12 cellular contexts compared by ENCODE assay signal in the genomic region with DNA sequence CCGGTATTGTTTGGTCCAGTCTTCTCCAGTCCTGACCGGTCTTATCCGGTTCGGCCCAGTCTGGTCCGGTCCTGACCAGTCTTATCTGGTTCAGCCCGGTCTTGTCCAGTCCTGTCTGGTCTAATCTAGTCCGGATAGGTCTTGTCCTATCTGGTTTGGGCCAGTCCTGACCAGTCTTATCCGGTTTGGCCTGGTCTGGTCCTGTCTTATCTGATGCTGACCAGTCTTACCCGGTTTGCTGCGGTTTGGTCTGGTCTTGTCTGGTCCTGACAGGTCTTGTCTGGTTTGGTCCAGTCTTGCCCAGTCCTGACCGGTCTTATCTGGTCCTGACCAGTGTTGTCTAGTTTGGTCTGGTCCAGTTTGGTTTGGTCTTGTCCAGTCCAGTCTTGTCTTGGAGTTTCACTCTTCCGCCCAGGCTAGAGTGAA. TPM values are rescaled to one million over a fixed set of nuclear protein-coding genes. Genes with fewer than 3 reads are reported as not detected.
DNase-seq lines count a peak whose midpoint lies in the region; ATAC-seq, FAIRE-seq and TF ChIP-seq lines count a peak whose summit lies in the region.
"Had no signal": no experiment of that assay in that cellular context is flagged by ENCODE, and none has a peak within 500 bp of the region (broad histone marks: within the 10 kb centered on the region; RNA-seq: fewer than 3 reads in every experiment).

No MANE protein-coding gene starts in this region.

- H3K27ac ChIP-seq in A673 (ENCODE audit: low read depth, low read length, poor library complexity, severe bottlenecking), result peak overlapping the region; percentile 57
- peak overlapping the region; percentile 25; the same call in 1 of the 2 replicates for H3K27ac ChIP-seq in GM12878 (ENCODE audit: control insufficient read depth, insufficient read depth)
- H3K27ac ChIP-seq in right lobe of liver, result no peak overlapping the region
- H3K27ac ChIP-seq in OCI-LY7 (ENCODE audit: low read depth, low read length, poor library complexity, severe bottlenecking), result no peak overlapping the region
- H3K27ac ChIP-seq: left ventricle myocardium inferior, psoas muscle, tibial nerve had no signal

- H3K79me2 ChIP-seq in GM12878 (ENCODE audit: control insufficient read depth, insufficient read depth, low read length), result peaks cover 2% of the 10 kb centered on the region; the same call in 1 of the 2 replicates
- H3K79me2 ChIP-seq in OCI-LY7 (ENCODE audit: insufficient read depth, low read depth, low read length), result peaks cover 15% of the 10 kb centered on the region; the same call in 1 of the 2 replicates

- intact Hi-C loops in A673 (cut with micrococcal nuclease; ENCODE audit: unreplicated experiment) (no loop called here), GM12878 (cut with micrococcal nuclease; ENCODE audit: unreplicated experiment) (no loop called here), right lobe of liver (cut with DNase I) (no loop called here), OCI-LY7 (cut with micrococcal nuclease; ENCODE audit: unreplicated experiment) (no loop called here)

- DNase-seq in A673 (ENCODE audit: low spot score) (no peak), GM12891 (ENCODE audit: insufficient read length, low spot score) (no peak), GM12878 (ENCODE audit: low read depth, low spot score) (no peak), right lobe of liver (no peak), NCI-H524 (lab: John Stamatoyannopoulos, UW) (no peak), OCI-LY7 (ENCODE audit: low spot score) (no peak)
- DNase-seq in central memory CD4-positive, alpha-beta T cell, result no peak
- DNase-seq: left ventricle myocardium inferior, psoas muscle, SW 1271 had no signal

- in situ Hi-C loops in GM12878 (cut with MboI), result no loop called here

- 97% methylated on average over 12 of the region's 12 CpGs for WGBS in GM12878 (ENCODE audit: insufficient coverage, insufficient replicate concordance, low lambda C conversion rate, missing lambda C conversion rate)
- WGBS in right lobe of liver (ENCODE audit: insufficient coverage, low coverage, low lambda C conversion rate, missing lambda C conversion rate), result 88% methylated on average over 6 of the region's 12 CpGs

- H3K4me3 ChIP-seq in A673 (ENCODE audit: low read depth, low read length, poor library complexity, severe bottlenecking), result no peak overlapping the region
- H3K4me3 ChIP-seq in GM12878, result no peak overlapping the region
- no peak overlapping the region for H3K4me3 ChIP-seq in right lobe of liver
- no peak overlapping the region for H3K4me3 ChIP-seq in OCI-LY7 (ENCODE audit: low read depth, low read length, poor library complexity, severe bottlenecking)
- H3K4me3 ChIP-seq: left ventricle myocardium inferior, psoas muscle, tibial nerve had no signal

- ATAC-seq in GM12878 (peak; percentile 18; the same call in 1 of the 3 replicates), right lobe of liver (peak in 3 of 4 donors; percentile 11 to 56 (median 52)), GM21526 (IDR thresholded peaks at IDR 0.05; ENCODE audit: low FRiP score, unreplicated experiment) (no peak)

- H3K27me3 ChIP-seq in A673 (replicated peaks; ENCODE audit: insufficient read depth, low read depth, low read length, poor library complexity) (no peaks in the 10 kb centered on the region), GM12878 (replicated peaks in 1 of 2; ENCODE audit: control insufficient read depth in 2 of 2, insufficient read depth in 2 of 2, low read length in 1 of 2) (no peaks in the 10 kb centered on the region), right lobe of liver (no peaks in the 10 kb centered on the region)
- H3K27me3 ChIP-seq: tibial nerve had no signal

- POLR2A ChIA-PET in A673 (lab: Charles Lee; ENCODE audit: low non-redundant PET) (no interaction called here), GM12878 (lab: Charles Lee) (no interaction called here), OCI-LY7 (lab: Charles Lee) (interaction anchor here (0.6 to 1.0 kb wide), 2 partner anchors 21 to 69 kb away, joined by 3 to 4 read pairs; no protein-coding TSS in a partner anchor)

- SMC1A ChIA-PET in GM12878 (lab: Charles Lee; ENCODE audit: uncharacterized antibody, unreplicated experiment), result no interaction called here

- no peak for TF ChIP-seq RAD21 in GM12878 (IDR thresholded peaks at IDR 0.05; ENCODE audit: insufficient read depth, low read depth, low read length)

- TF ChIP-seq CTCF in A673 (conservative IDR thresholded peaks at IDR 0.05; ENCODE audit: low read depth, low read length) (no peak), GM12878 (IDR thresholded peaks at IDR 0.05 in 2 of 3, conservative IDR thresholded peaks at IDR 0.05 in 1 of 3; ENCODE audit: control insufficient read depth in 2 of 3, extremely low read depth in 1 of 3, insufficient read depth in 1 of 3, low read depth in 3 of 3, low read length in 3 of 3) (no peak), right lobe of liver (IDR thresholded peaks at IDR 0.05) (no peak), OCI-LY7 (conservative IDR thresholded peaks at IDR 0.05; ENCODE audit: low read length) (no peak)

- no peaks in the 10 kb centered on the region for H3K9me2 ChIP-seq in OCI-LY7 (ENCODE audit: insufficient read depth, low read length)

- no peaks in the 10 kb centered on the region; the same call in 1 of the 2 replicates for H4K20me1 ChIP-seq in GM12878 (ENCODE audit: control insufficient read depth, insufficient read depth)
- H4K20me1 ChIP-seq in OCI-LY7 (ENCODE audit: insufficient read depth, low read length), result no peaks in the 10 kb centered on the region

- H2AFZ ChIP-seq in GM12878 (ENCODE audit: control insufficient read depth, low read depth, low read length) (no peak overlapping the region), OCI-LY7 (ENCODE audit: low read length) (no peak overlapping the region)

- H3K4me1 ChIP-seq in A673 (ENCODE audit: insufficient read depth, low read length, poor library complexity, severe bottlenecking), result no peaks in the 10 kb centered on the region
- no peaks in the 10 kb centered on the region for H3K4me1 ChIP-seq in GM12878 (ENCODE audit: control insufficient read depth, insufficient read depth, low read length)
- no peaks in the 10 kb centered on the region for H3K4me1 ChIP-seq in right lobe of liver
- H3K4me1 ChIP-seq in OCI-LY7 (ENCODE audit: insufficient read depth, low read length, poor library complexity, severe bottlenecking), result no peaks in the 10 kb centered on the region
- H3K4me1 ChIP-seq: left ventricle myocardium inferior, psoas muscle, tibial nerve had no signal

- H3K36me3 ChIP-seq in A673 (ENCODE audit: insufficient read depth, low read length, poor library complexity, severe bottlenecking), result peaks cover 100% of the 10 kb centered on the region
- peaks cover 13 to 57% of the 10 kb centered on the region in 2 experiments for H3K36me3 ChIP-seq in GM12878 (ENCODE audit: control insufficient read depth in 2 of 2, insufficient read depth in 2 of 2, low read length in 1 of 2)
- H3K36me3 ChIP-seq in right lobe of liver, result peaks cover 0 to 89% (median 60%) of the 10 kb centered on the region in 4 donors
- H3K36me3 ChIP-seq in OCI-LY7 (ENCODE audit: insufficient read depth, low read length), result peaks cover 100% of the 10 kb centered on the region

- BruUV-seq in A673 (replicated peaks; lab: Mats Ljungman, UMichigan) (no TSS peak), GM12878 (replicated peaks; lab: Mats Ljungman, UMichigan) (no TSS peak), OCI-LY7 (replicated peaks; lab: Mats Ljungman, UMichigan) (no TSS peak)

- H3K9me3 ChIP-seq in A673 (ENCODE audit: low read depth, low read length, poor library complexity, severe bottlenecking) (no peaks in the 10 kb centered on the region), GM12878 (replicated peaks; ENCODE audit: control insufficient read depth, insufficient read depth, low read length) (no peaks in the 10 kb centered on the region), right lobe of liver (no peaks in the 10 kb centered on the region), OCI-LY7 (ENCODE audit: low read length) (no peaks in the 10 kb centered on the region)
- H3K9me3 ChIP-seq: left ventricle myocardium inferior, psoas muscle, tibial nerve had no signal

- FAIRE-seq in GM12891 (lab: Jason Lieb, UNC), result no peak
- FAIRE-seq in GM12878 (lab: Jason Lieb, UNC), result no peak

- H3K4me2 ChIP-seq in GM12878 (ENCODE audit: control insufficient read depth, insufficient read depth) (no peak overlapping the region), OCI-LY7 (ENCODE audit: low read length) (no peak overlapping the region)

- no peak for TF ChIP-seq EP300 in GM12878 (IDR thresholded peaks at IDR 0.05; ENCODE audit: borderline replicate concordance in 1 of 2, control insufficient read depth in 1 of 2, low read depth in 2 of 2, low read length in 2 of 2)

- RAD21 ChIA-PET in GM12878 (lab: Charles Lee; ENCODE audit: unreplicated experiment), result no interaction called here

- CTCF ChIA-PET in A673 (lab: Charles Lee), result no interaction called here
- CTCF ChIA-PET in GM12878 (lab: Yijun Ruan, JAX), result interaction anchor here (0.7 to 0.9 kb wide), 2 partner anchors 16 to 19 kb away, joined by 3 read pairs; no protein-coding TSS in a partner anchor
- CTCF ChIA-PET in OCI-LY7 (lab: Charles Lee; ENCODE audit: unreplicated experiment), result no interaction called here

- TF ChIP-seq POLR2A in GM12891 (IDR thresholded peaks at IDR 0.05; ENCODE audit: low read depth, low read length) (no peak; the same call in 1 of the 2 replicates), GM12878 (IDR thresholded peaks at IDR 0.05; ENCODE audit: low read depth, low read length) (peak; percentile 38; the same call in 1 of the 2 replicates), right lobe of liver (IDR thresholded peaks at IDR 0.05) (no peak)

- no peak overlapping the region for H3K9ac ChIP-seq in GM12878 (ENCODE audit: control insufficient read depth, insufficient read depth, low read length)

RNA-seq across cellular contexts. Expression of gene DHX9, which starts 30.1 kb away (rescaled TPM):
- total RNA-seq in A673 (2021) (374 and 384 TPM in 2 replicates), GM12878 (2014; rRNA removed) (165 and 178 TPM in 2 replicates), GM12878 (2014; rRNA removed; fragmentation: Illumina TruSeq; extraction: Trizol) (217 and 229 TPM in 2 replicates), GM12878 (2021) (227 and 235 TPM in 2 replicates), right lobe of liver (10 to 100 TPM; 32.6 to 51.0 (median 39.5) TPM), OCI-LY7 (2022) (251 and 271 TPM in 2 replicates)
- polyA plus RNA-seq in GM12891 (2012; ENCODE audit: low read depth, missing spikeins), result 107 TPM
- 252 and 256 TPM in 2 replicates for total RNA-seq in GM12878 (2013; cell fraction: nucleolus; rRNA removed)
- 87.0 TPM for polyA plus RNA-seq in GM12878 (2011; ENCODE audit: low read depth)
- polyA plus RNA-seq in GM12878 (2011; rRNA removed) (234 and 266 TPM in 2 replicates), GM12878 (2014; fragmentation: Illumina TruSeq; extraction: Trizol) (219 and 238 TPM in 2 replicates), GM12878 (2014; fragmentation: Nextera tagmentation; extraction: Ambion mirVana) (100 to 1,000 TPM in 1 of 2 experiments, 10 to 100 TPM in 1; 90.7 to 130 TPM), GM12878 (2014; rRNA removed) (188 and 189 TPM in 2 replicates), GM12878 (2016; fragmentation: Nextera tagmentation; extraction: Ambion mirVana) (100 to 1,000 TPM; 214 to 221 TPM)
- 145 and 170 TPM in 2 replicates for polyA plus RNA-seq in GM12878 (2011; cell fraction: cytosol; rRNA removed)
- 170 and 239 TPM in 2 replicates for polyA plus RNA-seq in GM12878 (2011; cell fraction: nucleus; rRNA removed)
- polyA plus RNA-seq in GM12878 (2012), result 81.9 and 103 TPM in 2 replicates
- 226 and 292 TPM in 2 replicates for polyA minus RNA-seq in GM12878 (2011; rRNA and poly(A)+ RNA removed)
- 67.4 and 116 TPM in 2 replicates for polyA minus RNA-seq in GM12878 (2011; cell fraction: cytosol; rRNA and poly(A)+ RNA removed)
- polyA minus RNA-seq in GM12878 (2011; cell fraction: nucleus; rRNA and poly(A)+ RNA removed), result 111 and 161 TPM in 2 replicates
- total RNA-seq in OCI-LY7 (2014; rRNA removed; shearing (Covaris generic)), result 217 and 276 TPM in 2 replicates

Comparison
In these comparisons a context has a peak if more than half of its experiments do, and no peak if none do; other contexts are left out.
1. H3K27ac ChIP-seq: peak in A673 (single experiment) and GM12878 (single experiment); none in right lobe of liver (0 of 3) and OCI-LY7 (single experiment).